Comparison of ENCODE assay signal across 8 cellular contexts in genomic region chr15:74614744-74615312, GRCh38. TPM values are rescaled to one million over a fixed set of nuclear protein-coding genes. Genes with fewer than 3 reads are reported as not detected.
DNase-seq lines count a peak whose midpoint lies in the region; ATAC-seq, FAIRE-seq and TF ChIP-seq lines count a peak whose summit lies in the region.

No MANE protein-coding gene starts in this region.

- H3K27me3 Mint-ChIP-seq in WTC11 (ENCODE audit: low read depth) = peaks cover 23% of the 10 kb centered on the region

- no peaks in the 10 kb centered on the region for H3K27me3 ChIP-seq in layer of hippocampus (ENCODE audit: control insufficient read depth, insufficient read depth, low read length)

- POLR2A ChIA-PET in WTC11 (lab: Charles Lee) = interaction anchor here (0.7 to 3.4 kb wide), 6 partner anchors 16 to 154 kb away, joined by 3 to 16 read pairs (median 6); partner anchors contain the start of genes ARID3B and UBL7

- H3K27ac ChIP-seq in layer of hippocampus (ENCODE audit: low read depth, low read length) = peak overlapping the region; percentile 95

- CTCF ChIA-PET in WTC11 (lab: Charles Lee) = interaction anchor here (0.6 to 4.3 kb wide), 10 partner anchors 14 to 847 kb away, joined by 3 to 29 read pairs (median 6); partner anchors contain the start of gene ARID3B

- no peak for TF ChIP-seq POLR2A in GM12892 (IDR thresholded peaks at IDR 0.05; ENCODE audit: low read depth, low read length)
- TF ChIP-seq POLR2A in NB4 (IDR thresholded peaks at IDR 0.05; ENCODE audit: extremely low read depth, insufficient read length) = peak; percentile 43

- DNase-seq in GM12892 (ENCODE audit: insufficient read length) = peak; percentile 58
- DNase-seq in HFF-Myc (ENCODE audit: extremely low read depth, low read depth) = no peak
- peak; percentile 83 for DNase-seq in NB4 (ENCODE audit: low read depth)
- DNase-seq in WTC11 (ENCODE audit: low spot score) = peak; percentile 60
- peak; percentile 66 to 80 for DNase-seq in cardiac fibroblast (ENCODE audit: low read depth in 2 of 2)
- DNase-seq in stimulated activated CD4-positive, alpha-beta T cell treated with anti-CD3 and anti-CD28 coated beads, Interleukin-1b, Interleukin-23, amount 100 ng/mL, for 24 hours (ENCODE audit: low read depth in 4 of 4, low spot score in 1 of 4) = peak; percentile 49 to 83 (median 68)
- DNase-seq in germinal center (ENCODE audit: low spot score) = no peak

- no peak for FAIRE-seq in GM12892 (lab: Jason Lieb, UNC)

- H3K4me3 ChIP-seq in HFF-Myc (replicated peaks; ENCODE audit: low read depth, low read length) = peak overlapping the region; percentile 100
- peak overlapping the region; percentile 74 for H3K4me3 ChIP-seq in NB4 (ENCODE audit: low read depth, low read length)
- H3K4me3 ChIP-seq in cardiac fibroblast (replicated peaks in 1 of 2; ENCODE audit: low read depth in 2 of 2, low read length in 2 of 2) = peak overlapping the region; percentile 97

- peak overlapping the region; percentile 86 for H3K4me3 Mint-ChIP-seq in WTC11

- ATAC-seq in WTC11 = peak; percentile 9

- H3K4me1 Mint-ChIP-seq in WTC11 = peaks cover 17% of the 10 kb centered on the region

- peak overlapping the region; percentile 95 for H3K27ac Mint-ChIP-seq in WTC11

- no peaks in the 10 kb centered on the region for H3K9me3 Mint-ChIP-seq in WTC11

- peaks cover 5% of the 10 kb centered on the region for H3K36me3 Mint-ChIP-seq in WTC11

- no peak for TF ChIP-seq CTCF in HFF-Myc (IDR thresholded peaks at IDR 0.05; ENCODE audit: low read depth, low read length, missing control alignments)
- no peak for TF ChIP-seq CTCF in NB4 (IDR thresholded peaks at IDR 0.05; ENCODE audit: low read depth, low read length)
- no peak for TF ChIP-seq CTCF in WTC11 (IDR thresholded peaks at IDR 0.05)
- TF ChIP-seq CTCF in cardiac fibroblast (IDR thresholded peaks at IDR 0.05; ENCODE audit: low read depth, low read length) = no peak

TF ChIP-seq in WTC11, 78 proteins besides CTCF, POLR2A, EP300 and RAD21 (continues in another document):
- no peak for TF ChIP-seq ZNF317 (CRISPR knock-in tag; IDR thresholded peaks at IDR 0.05; ENCODE audit: borderline replicate concordance, low read depth)
- TF ChIP-seq, protein P1, sequence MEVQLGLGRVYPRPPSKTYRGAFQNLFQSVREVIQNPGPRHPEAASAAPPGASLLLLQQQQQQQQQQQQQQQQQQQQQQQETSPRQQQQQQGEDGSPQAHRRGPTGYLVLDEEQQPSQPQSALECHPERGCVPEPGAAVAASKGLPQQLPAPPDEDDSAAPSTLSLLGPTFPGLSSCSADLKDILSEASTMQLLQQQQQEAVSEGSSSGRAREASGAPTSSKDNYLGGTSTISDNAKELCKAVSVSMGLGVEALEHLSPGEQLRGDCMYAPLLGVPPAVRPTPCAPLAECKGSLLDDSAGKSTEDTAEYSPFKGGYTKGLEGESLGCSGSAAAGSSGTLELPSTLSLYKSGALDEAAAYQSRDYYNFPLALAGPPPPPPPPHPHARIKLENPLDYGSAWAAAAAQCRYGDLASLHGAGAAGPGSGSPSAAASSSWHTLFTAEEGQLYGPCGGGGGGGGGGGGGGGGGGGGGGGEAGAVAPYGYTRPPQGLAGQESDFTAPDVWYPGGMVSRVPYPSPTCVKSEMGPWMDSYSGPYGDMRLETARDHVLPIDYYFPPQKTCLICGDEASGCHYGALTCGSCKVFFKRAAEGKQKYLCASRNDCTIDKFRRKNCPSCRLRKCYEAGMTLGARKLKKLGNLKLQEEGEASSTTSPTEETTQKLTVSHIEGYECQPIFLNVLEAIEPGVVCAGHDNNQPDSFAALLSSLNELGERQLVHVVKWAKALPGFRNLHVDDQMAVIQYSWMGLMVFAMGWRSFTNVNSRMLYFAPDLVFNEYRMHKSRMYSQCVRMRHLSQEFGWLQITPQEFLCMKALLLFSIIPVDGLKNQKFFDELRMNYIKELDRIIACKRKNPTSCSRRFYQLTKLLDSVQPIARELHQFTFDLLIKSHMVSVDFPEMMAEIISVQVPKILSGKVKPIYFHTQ (CRISPR knock-in tag; IDR thresholded peaks at IDR 0.05) = peak; percentile 53; the same call in 1 of the 2 replicates
- TF ChIP-seq GABPB1 (CRISPR knock-in tag; IDR thresholded peaks at IDR 0.05) = no peak
- TF ChIP-seq, protein P2, sequence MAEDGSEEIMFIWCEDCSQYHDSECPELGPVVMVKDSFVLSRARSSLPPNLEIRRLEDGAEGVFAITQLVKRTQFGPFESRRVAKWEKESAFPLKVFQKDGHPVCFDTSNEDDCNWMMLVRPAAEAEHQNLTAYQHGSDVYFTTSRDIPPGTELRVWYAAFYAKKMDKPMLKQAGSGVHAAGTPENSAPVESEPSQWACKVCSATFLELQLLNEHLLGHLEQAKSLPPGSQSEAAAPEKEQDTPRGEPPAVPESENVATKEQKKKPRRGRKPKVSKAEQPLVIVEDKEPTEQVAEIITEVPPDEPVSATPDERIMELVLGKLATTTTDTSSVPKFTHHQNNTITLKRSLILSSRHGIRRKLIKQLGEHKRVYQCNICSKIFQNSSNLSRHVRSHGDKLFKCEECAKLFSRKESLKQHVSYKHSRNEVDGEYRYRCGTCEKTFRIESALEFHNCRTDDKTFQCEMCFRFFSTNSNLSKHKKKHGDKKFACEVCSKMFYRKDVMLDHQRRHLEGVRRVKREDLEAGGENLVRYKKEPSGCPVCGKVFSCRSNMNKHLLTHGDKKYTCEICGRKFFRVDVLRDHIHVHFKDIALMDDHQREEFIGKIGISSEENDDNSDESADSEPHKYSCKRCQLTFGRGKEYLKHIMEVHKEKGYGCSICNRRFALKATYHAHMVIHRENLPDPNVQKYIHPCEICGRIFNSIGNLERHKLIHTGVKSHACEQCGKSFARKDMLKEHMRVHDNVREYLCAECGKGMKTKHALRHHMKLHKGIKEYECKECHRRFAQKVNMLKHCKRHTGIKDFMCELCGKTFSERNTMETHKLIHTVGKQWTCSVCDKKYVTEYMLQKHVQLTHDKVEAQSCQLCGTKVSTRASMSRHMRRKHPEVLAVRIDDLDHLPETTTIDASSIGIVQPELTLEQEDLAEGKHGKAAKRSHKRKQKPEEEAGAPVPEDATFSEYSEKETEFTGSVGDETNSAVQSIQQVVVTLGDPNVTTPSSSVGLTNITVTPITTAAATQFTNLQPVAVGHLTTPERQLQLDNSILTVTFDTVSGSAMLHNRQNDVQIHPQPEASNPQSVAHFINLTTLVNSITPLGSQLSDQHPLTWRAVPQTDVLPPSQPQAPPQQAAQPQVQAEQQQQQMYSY (CRISPR knock-in tag; IDR thresholded peaks at IDR 0.05) = no peak
- TF ChIP-seq CREB1 (CRISPR knock-in tag; IDR thresholded peaks at IDR 0.05) = no peak
- no peak for TF ChIP-seq FOXJ3 (CRISPR knock-in tag; IDR thresholded peaks at IDR 0.05; ENCODE audit: borderline replicate concordance)
- no peak for TF ChIP-seq SMAD4 (CRISPR knock-in tag; IDR thresholded peaks at IDR 0.05)
- TF ChIP-seq E2F1 (CRISPR knock-in tag; IDR thresholded peaks at IDR 0.05) = no peak
- TF ChIP-seq, protein P3, sequence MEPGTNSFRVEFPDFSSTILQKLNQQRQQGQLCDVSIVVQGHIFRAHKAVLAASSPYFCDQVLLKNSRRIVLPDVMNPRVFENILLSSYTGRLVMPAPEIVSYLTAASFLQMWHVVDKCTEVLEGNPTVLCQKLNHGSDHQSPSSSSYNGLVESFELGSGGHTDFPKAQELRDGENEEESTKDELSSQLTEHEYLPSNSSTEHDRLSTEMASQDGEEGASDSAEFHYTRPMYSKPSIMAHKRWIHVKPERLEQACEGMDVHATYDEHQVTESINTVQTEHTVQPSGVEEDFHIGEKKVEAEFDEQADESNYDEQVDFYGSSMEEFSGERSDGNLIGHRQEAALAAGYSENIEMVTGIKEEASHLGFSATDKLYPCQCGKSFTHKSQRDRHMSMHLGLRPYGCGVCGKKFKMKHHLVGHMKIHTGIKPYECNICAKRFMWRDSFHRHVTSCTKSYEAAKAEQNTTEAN (CRISPR knock-in tag; IDR thresholded peaks at IDR 0.05) = no peak
- no peak for TF ChIP-seq ZMAT4 (CRISPR knock-in tag; IDR thresholded peaks at IDR 0.05)
- peak; percentile 78; the same call in 1 of the 2 replicates for TF ChIP-seq EMX1 (CRISPR knock-in tag; IDR thresholded peaks at IDR 0.05)
- TF ChIP-seq ZNF396 (CRISPR knock-in tag; IDR thresholded peaks at IDR 0.05; ENCODE audit: borderline replicate concordance) = no peak
- TF ChIP-seq SP1 (CRISPR knock-in tag; conservative IDR thresholded peaks at IDR 0.05) = peak; percentile 42
- no peak for TF ChIP-seq ZNF232 (CRISPR knock-in tag; IDR thresholded peaks at IDR 0.05)
- no peak for TF ChIP-seq MYBL2 (CRISPR knock-in tag; IDR thresholded peaks at IDR 0.05)
- no peak for TF ChIP-seq KAT7 (CRISPR knock-in tag; IDR thresholded peaks at IDR 0.05; ENCODE audit: borderline replicate concordance)
- TF ChIP-seq, protein P4, sequence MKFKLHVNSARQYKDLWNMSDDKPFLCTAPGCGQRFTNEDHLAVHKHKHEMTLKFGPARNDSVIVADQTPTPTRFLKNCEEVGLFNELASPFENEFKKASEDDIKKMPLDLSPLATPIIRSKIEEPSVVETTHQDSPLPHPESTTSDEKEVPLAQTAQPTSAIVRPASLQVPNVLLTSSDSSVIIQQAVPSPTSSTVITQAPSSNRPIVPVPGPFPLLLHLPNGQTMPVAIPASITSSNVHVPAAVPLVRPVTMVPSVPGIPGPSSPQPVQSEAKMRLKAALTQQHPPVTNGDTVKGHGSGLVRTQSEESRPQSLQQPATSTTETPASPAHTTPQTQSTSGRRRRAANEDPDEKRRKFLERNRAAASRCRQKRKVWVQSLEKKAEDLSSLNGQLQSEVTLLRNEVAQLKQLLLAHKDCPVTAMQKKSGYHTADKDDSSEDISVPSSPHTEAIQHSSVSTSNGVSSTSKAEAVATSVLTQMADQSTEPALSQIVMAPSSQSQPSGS (CRISPR knock-in tag; IDR thresholded peaks at IDR 0.05; ENCODE audit: borderline replicate concordance, low read depth) = no peak

RNA-seq across cellular contexts. Expression of gene CLK3, which starts 0.8 kb away (rescaled TPM):
- 57.7 TPM for polyA plus RNA-seq in GM12892 (2012; ENCODE audit: missing spikeins)
- 45.2 to 48.1 TPM (median 46.3 TPM) in 3 replicates for total RNA-seq in WTC11 (2021)

Comparison
In these comparisons a context has a peak if more than half of its experiments do, and no peak if none do; other contexts are left out.
1. DNase-seq: peak in GM12892 (single experiment), NB4 (single experiment), WTC11 (single experiment), cardiac fibroblast (2 of 2) and stimulated activated CD4-positive, alpha-beta T cell treated with anti-CD3 and anti-CD28 coated beads, Interleukin-1b, Interleukin-23, amount 100 ng/mL, for 24 hours (4 of 4); none in HFF-Myc (single experiment) and germinal center (single experiment).
2. Peak in every context shown above with its lines, with median percentiles within 50 percentile points of each other: H3K4me3 ChIP-seq.